In genomic region chr7:134902058-134902457, GRCh38 we compare ENCODE assay signal across 21 cellular contexts.
DNase-seq lines count a peak whose midpoint lies in the region; ATAC-seq, FAIRE-seq and TF ChIP-seq lines count a peak whose summit lies in the region.
"Had no signal": no experiment of that assay in that cellular context is flagged by ENCODE, and none has a peak within 500 bp of the region (broad histone marks: within the 10 kb centered on the region; RNA-seq: fewer than 3 reads in every experiment).

No MANE protein-coding gene starts in this region.

- TF ChIP-seq CTCF in GM06990 (IDR thresholded peaks at IDR 0.05; ENCODE audit: insufficient read depth, low read length, poor library complexity, severe bottlenecking) (peak; percentile 1), GM12878 (IDR thresholded peaks at IDR 0.05 in 2 of 3, conservative IDR thresholded peaks at IDR 0.05 in 1 of 3; ENCODE audit: control insufficient read depth in 2 of 3, extremely low read depth in 1 of 3, insufficient read depth in 1 of 3, low read depth in 3 of 3, low read length in 3 of 3) (no peak), smooth muscle cell (IDR thresholded peaks at IDR 0.05; ENCODE audit: borderline replicate concordance, insufficient read depth, poor library complexity, severe bottlenecking) (no peak)

- no peak overlapping the region for H3K4me3 ChIP-seq in GM06990 (replicated peaks; ENCODE audit: low read depth, low read length)
- no peak overlapping the region for H3K4me3 ChIP-seq in GM12878
- H3K4me3 ChIP-seq in smooth muscle cell: no peak overlapping the region
- H3K4me3 ChIP-seq: prostate gland, spleen, upper lobe of left lung had no signal

- H3K27me3 ChIP-seq in GM06990 (replicated peaks; ENCODE audit: control insufficient read depth, insufficient read depth, low read length): no peaks in the 10 kb centered on the region
- no peaks in the 10 kb centered on the region for H3K27me3 ChIP-seq in GM12878 (replicated peaks in 1 of 2; ENCODE audit: control insufficient read depth in 2 of 2, insufficient read depth in 2 of 2, low read length in 1 of 2)
- H3K27me3 ChIP-seq in smooth muscle cell (ENCODE audit: low read depth): no peaks in the 10 kb centered on the region
- H3K27me3 ChIP-seq: spleen, upper lobe of left lung had no signal

- H3F3A ChIP-seq in smooth muscle cell (ENCODE audit: low read depth): peaks cover 60% of the 10 kb centered on the region

- in situ Hi-C loops in GM12878 (cut with MboI): no loop called here

- H3K27ac ChIP-seq in GM12878 (ENCODE audit: control insufficient read depth, insufficient read depth) (no peak overlapping the region), smooth muscle cell (ENCODE audit: low read depth) (peak overlapping the region; percentile 96)
- H3K27ac ChIP-seq: prostate gland, upper lobe of left lung had no signal

- TF ChIP-seq POLR2A in GM12878 (IDR thresholded peaks at IDR 0.05; ENCODE audit: low read depth, low read length) (no peak), GM18505 (IDR thresholded peaks at IDR 0.05; ENCODE audit: borderline replicate concordance, extremely low read depth, insufficient read depth, insufficient read length) (no peak)

- TF ChIP-seq RAD21 in GM12878 (IDR thresholded peaks at IDR 0.05; ENCODE audit: insufficient read depth, low read depth, low read length): no peak

- WGBS in GM12878 (ENCODE audit: insufficient coverage, insufficient replicate concordance, low lambda C conversion rate, missing lambda C conversion rate): 69% methylated on average over 2 of the region's 2 CpGs
- 84% methylated on average over 2 of the region's 2 CpGs for WGBS in smooth muscle cell (ENCODE audit: low lambda C conversion rate)

- 0 out of 3 replicates have a peak, but pooled peaks cover 1% of the 10 kb centered on the region for H3K9me3 ChIP-seq in GM12878 (replicated peaks; ENCODE audit: control insufficient read depth, insufficient read depth, low read length)
- H3K9me3 ChIP-seq in smooth muscle cell (replicated peaks; ENCODE audit: low read depth): no peaks in the 10 kb centered on the region
- H3K9me3 ChIP-seq: prostate gland, upper lobe of left lung had no signal

- BruUV-seq in GM12878 (replicated peaks; lab: Mats Ljungman, UMichigan): no TSS peak

- TF ChIP-seq EP300 in GM12878 (IDR thresholded peaks at IDR 0.05; ENCODE audit: borderline replicate concordance in 1 of 2, control insufficient read depth in 1 of 2, low read depth in 2 of 2, low read length in 2 of 2): no peak

- RAD21 ChIA-PET in GM12878 (lab: Charles Lee; ENCODE audit: unreplicated experiment): interaction anchor here (1.5 to 5.2 kb wide), 4 partner anchors 12 to 266 kb away, joined by 3 to 42 read pairs (median 6); no protein-coding TSS in a partner anchor

- FAIRE-seq in GM12878 (lab: Jason Lieb, UNC): no peak
- FAIRE-seq: D721Med, H54, RCC 7860 had no signal

- H3K9ac ChIP-seq in GM12878 (ENCODE audit: control insufficient read depth, insufficient read depth, low read length) (no peak overlapping the region), smooth muscle cell (ENCODE audit: low read depth) (no peak overlapping the region)

- H3K36me3 ChIP-seq in GM06990 (ENCODE audit: control insufficient read depth, insufficient read depth, low read length) (no peaks in the 10 kb centered on the region), GM12878 (ENCODE audit: control insufficient read depth in 2 of 2, insufficient read depth in 2 of 2, low read length in 1 of 2) (no peaks in the 10 kb centered on the region), smooth muscle cell (ENCODE audit: low read depth) (no peaks in the 10 kb centered on the region)
- H3K36me3 ChIP-seq: prostate gland, spleen had no signal

- SMC1A ChIA-PET in GM12878 (lab: Charles Lee; ENCODE audit: uncharacterized antibody, unreplicated experiment): interaction anchor here (0.8 to 4.7 kb wide), 6 partner anchors 8 to 255 kb away, joined by 3 to 33 read pairs (median 9); no protein-coding TSS in a partner anchor

- CTCF ChIA-PET in GM12878 (lab: Yijun Ruan, JAX): interaction anchor here (0.7 to 1.5 kb wide), 3 partner anchors 37 to 266 kb away, joined by 3 read pairs; no protein-coding TSS in a partner anchor

- H3K4me1 ChIP-seq in GM12878 (ENCODE audit: control insufficient read depth, insufficient read depth, low read length): peaks cover 20% of the 10 kb centered on the region
- H3K4me1 ChIP-seq in smooth muscle cell (ENCODE audit: low read depth): peaks cover 49% of the 10 kb centered on the region
- H3K4me1 ChIP-seq: prostate gland had no signal

- no peak overlapping the region for H3K4me2 ChIP-seq in GM12878 (ENCODE audit: control insufficient read depth, insufficient read depth)
- H3K4me2 ChIP-seq in smooth muscle cell: no peak overlapping the region

- H3K79me2 ChIP-seq in GM12878 (ENCODE audit: control insufficient read depth, insufficient read depth, low read length) (no peaks in the 10 kb centered on the region), smooth muscle cell (ENCODE audit: low read depth) (peaks cover 94% of the 10 kb centered on the region)

- ATAC-seq in GM12878: peak; percentile 16; the same call in 1 of the 3 replicates
- ATAC-seq in sciatic nerve: no peak
- ATAC-seq in HG02981 (IDR thresholded peaks at IDR 0.05; ENCODE audit: unreplicated experiment): no peak
- no peak for ATAC-seq in GM18505 (IDR thresholded peaks at IDR 0.05; ENCODE audit: unreplicated experiment)
- ATAC-seq in HG02610 (IDR thresholded peaks at IDR 0.05; ENCODE audit: unreplicated experiment): no peak
- ATAC-seq: effector memory CD8-positive, alpha-beta T cell; stimulated activated naive CD8-positive, alpha-beta T cell treated with anti-CD3 and anti-CD28 coated beads, Interleukin-15, Interleukin-2, amounts not matched to agents 100 U/mL and 50 U/mL, for 24 hours had no signal

- POLR2A ChIA-PET in GM12878 (lab: Charles Lee): interaction anchor here (1.1 to 2.3 kb wide), 3 partner anchors 9 to 261 kb away, joined by 3 to 20 read pairs (median 5); no protein-coding TSS in a partner anchor

- no peaks in the 10 kb centered on the region for H4K20me1 ChIP-seq in GM12878 (ENCODE audit: control insufficient read depth, insufficient read depth)
- peaks cover 97% of the 10 kb centered on the region for H4K20me1 ChIP-seq in smooth muscle cell (ENCODE audit: low read depth)

- DNase-seq in GM06990 (ENCODE audit: extremely low read depth, insufficient read length) (no peak), GM12878 (ENCODE audit: low read depth, low spot score) (no peak), iris pigment epithelial cell (ENCODE audit: low read depth) (peak; percentile 61), smooth muscle cell (lab: John Stamatoyannopoulos, UW; ENCODE audit: unreplicated experiment) (no peak), sciatic nerve (ENCODE audit: low spot score) (no peak)
- DNase-seq: activated CD4-positive, alpha-beta T cell treated with anti-CD3 and anti-CD28 coated beads, Interleukin-2, amount 10 ng/mL, durations not matched to agents 7 days and 5 days; effector memory CD8-positive, alpha-beta T cell; glutamatergic neuron; NCI-H524 treated with DMSO at 0.1 percent for 48 hours; spleen; stimulated activated CD4-positive, alpha-beta T cell treated with anti-CD3 and anti-CD28 coated beads, Interleukin-4, amount 100 ng/mL, for 1 hour; stimulated activated naive CD8-positive, alpha-beta T cell treated with anti-CD3 and anti-CD28 coated beads, Interleukin-15, Interleukin-2, amounts not matched to agents 100 U/mL and 50 U/mL, for 24 hours; T-helper 2 cell; upper lobe of left lung had no signal

- H2AFZ ChIP-seq in GM12878 (ENCODE audit: control insufficient read depth, low read depth, low read length): no peak overlapping the region
- no peak overlapping the region for H2AFZ ChIP-seq in smooth muscle cell (ENCODE audit: low read depth)

- intact Hi-C loops in GM12878 (cut with micrococcal nuclease; ENCODE audit: unreplicated experiment) (no loop called here), sciatic nerve (cut with DNase I) (no loop called here)

TF ChIP-seq in GM12878, 131 proteins besides CTCF, POLR2A, EP300 and RAD21:
- TF ChIP-seq IKZF1 (conservative IDR thresholded peaks at IDR 0.05) (0 out of 2 replicates have a peak, but pooled peaks have one; percentile 7), SPI1 (IDR thresholded peaks at IDR 0.05; ENCODE audit: borderline replicate concordance, insufficient read depth, low read depth, low read length) (peak; percentile 7; the same call in 1 of the 2 replicates)
- TF ChIP-seq, protein P1, sequence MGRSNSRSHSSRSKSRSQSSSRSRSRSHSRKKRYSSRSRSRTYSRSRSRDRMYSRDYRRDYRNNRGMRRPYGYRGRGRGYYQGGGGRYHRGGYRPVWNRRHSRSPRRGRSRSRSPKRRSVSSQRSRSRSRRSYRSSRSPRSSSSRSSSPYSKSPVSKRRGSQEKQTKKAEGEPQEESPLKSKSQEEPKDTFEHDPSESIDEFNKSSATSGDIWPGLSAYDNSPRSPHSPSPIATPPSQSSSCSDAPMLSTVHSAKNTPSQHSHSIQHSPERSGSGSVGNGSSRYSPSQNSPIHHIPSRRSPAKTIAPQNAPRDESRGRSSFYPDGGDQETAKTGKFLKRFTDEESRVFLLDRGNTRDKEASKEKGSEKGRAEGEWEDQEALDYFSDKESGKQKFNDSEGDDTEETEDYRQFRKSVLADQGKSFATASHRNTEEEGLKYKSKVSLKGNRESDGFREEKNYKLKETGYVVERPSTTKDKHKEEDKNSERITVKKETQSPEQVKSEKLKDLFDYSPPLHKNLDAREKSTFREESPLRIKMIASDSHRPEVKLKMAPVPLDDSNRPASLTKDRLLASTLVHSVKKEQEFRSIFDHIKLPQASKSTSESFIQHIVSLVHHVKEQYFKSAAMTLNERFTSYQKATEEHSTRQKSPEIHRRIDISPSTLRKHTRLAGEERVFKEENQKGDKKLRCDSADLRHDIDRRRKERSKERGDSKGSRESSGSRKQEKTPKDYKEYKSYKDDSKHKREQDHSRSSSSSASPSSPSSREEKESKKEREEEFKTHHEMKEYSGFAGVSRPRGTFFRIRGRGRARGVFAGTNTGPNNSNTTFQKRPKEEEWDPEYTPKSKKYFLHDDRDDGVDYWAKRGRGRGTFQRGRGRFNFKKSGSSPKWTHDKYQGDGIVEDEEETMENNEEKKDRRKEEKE (IDR thresholded peaks at IDR 0.05): no peak
